1 cellular context compared by ENCODE assay signal in the genomic region with DNA sequence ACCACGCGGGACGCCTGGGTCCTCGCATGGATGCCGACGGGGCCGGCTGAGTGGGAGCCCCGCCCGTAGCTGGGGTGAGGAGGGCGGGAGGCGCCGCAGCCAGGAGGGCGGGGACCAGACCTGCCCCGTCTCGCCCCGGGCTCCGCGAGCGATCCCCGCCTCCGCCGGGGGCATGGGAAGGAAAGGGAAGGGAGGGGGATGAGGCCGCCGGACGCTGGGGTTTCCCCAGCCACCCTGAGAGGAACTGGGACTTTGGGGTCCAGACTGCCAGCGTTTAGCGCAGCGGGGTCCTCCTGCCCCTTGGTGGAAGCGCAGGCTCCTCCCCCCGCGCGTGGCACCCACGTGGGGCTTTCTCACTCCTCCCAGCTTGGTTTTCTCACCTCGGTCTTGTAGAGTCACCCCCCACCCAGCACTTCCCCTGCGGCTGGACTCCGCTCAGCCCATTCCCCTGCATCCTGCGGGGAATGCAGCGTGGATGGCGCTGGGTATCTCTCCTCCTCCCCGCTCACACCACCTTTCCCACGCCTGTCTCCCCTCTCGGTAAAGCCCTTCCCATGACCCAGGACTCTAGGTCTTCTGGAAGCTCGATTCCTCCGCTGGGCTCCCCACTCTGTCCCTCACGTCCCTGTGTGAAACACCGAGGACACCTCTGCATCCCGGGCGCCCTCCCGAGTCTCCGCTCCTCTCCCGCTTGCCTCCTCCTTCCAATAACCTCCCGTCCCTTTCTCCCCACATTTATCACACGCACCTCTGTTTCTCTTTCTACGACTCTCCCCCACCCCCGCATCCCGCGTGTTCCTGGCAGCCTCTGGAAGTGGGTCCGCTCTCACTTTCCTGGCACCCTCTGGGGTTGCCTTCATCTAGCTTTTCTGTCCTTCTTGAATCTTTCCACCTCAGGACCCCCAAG.
TF ChIP-seq lines count a peak whose summit lies in the region.

No MANE protein-coding gene starts in this region.

TF ChIP-seq in HCT116, 20 proteins besides CTCF, POLR2A, EP300 and RAD21 (continued from another document):
- TF ChIP-seq SRF (IDR thresholded peaks at IDR 0.05; ENCODE audit: low read depth) (no peak), JUND (IDR thresholded peaks at IDR 0.05) (no peak), CBX3 (IDR thresholded peaks at IDR 0.05; ENCODE audit: low read depth) (no peak), ZNF274 (IDR thresholded peaks at IDR 0.05; ENCODE audit: low read depth, low read length) (no peak), EGR1 (IDR thresholded peaks at IDR 0.05; ENCODE audit: low read depth) (peak; percentile 69), ZFX (IDR thresholded peaks at IDR 0.05) (no peak), POLR2AphosphoS5 (IDR thresholded peaks at IDR 0.05; ENCODE audit: low read depth, low read length) (peak; percentile 60), TCF7L2 (IDR thresholded peaks at IDR 0.05; ENCODE audit: borderline replicate concordance, extremely low read depth, insufficient read depth, insufficient read length) (no peak), SIN3A (IDR thresholded peaks at IDR 0.05; ENCODE audit: low read depth) (no peak), FOSL1 (IDR thresholded peaks at IDR 0.05; ENCODE audit: low read depth) (no peak), EZH2phosphoT487 (IDR thresholded peaks at IDR 0.05; ENCODE audit: borderline replicate concordance) (no peak), CEBPB (IDR thresholded peaks at IDR 0.05; ENCODE audit: low read depth) (no peak)
- TF ChIP-seq, protein P1, sequence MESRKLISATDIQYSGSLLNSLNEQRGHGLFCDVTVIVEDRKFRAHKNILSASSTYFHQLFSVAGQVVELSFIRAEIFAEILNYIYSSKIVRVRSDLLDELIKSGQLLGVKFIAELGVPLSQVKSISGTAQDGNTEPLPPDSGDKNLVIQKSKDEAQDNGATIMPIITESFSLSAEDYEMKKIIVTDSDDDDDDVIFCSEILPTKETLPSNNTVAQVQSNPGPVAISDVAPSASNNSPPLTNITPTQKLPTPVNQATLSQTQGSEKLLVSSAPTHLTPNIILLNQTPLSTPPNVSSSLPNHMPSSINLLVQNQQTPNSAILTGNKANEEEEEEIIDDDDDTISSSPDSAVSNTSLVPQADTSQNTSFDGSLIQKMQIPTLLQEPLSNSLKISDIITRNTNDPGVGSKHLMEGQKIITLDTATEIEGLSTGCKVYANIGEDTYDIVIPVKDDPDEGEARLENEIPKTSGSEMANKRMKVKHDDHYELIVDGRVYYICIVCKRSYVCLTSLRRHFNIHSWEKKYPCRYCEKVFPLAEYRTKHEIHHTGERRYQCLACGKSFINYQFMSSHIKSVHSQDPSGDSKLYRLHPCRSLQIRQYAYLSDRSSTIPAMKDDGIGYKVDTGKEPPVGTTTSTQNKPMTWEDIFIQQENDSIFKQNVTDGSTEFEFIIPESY (IDR thresholded peaks at IDR 0.05; ENCODE audit: extremely low read depth, insufficient replicate concordance, low read length), result no peak
- TF ChIP-seq, protein P2, sequence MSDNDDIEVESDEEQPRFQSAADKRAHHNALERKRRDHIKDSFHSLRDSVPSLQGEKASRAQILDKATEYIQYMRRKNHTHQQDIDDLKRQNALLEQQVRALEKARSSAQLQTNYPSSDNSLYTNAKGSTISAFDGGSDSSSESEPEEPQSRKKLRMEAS (IDR thresholded peaks at IDR 0.05), result peak; percentile 50; the same call in 1 of the 2 replicates
- TF ChIP-seq, protein P3, sequence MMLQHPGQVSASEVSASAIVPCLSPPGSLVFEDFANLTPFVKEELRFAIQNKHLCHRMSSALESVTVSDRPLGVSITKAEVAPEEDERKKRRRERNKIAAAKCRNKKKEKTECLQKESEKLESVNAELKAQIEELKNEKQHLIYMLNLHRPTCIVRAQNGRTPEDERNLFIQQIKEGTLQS (IDR thresholded peaks at IDR 0.05), result no peak
- TF ChIP-seq, protein P4, sequence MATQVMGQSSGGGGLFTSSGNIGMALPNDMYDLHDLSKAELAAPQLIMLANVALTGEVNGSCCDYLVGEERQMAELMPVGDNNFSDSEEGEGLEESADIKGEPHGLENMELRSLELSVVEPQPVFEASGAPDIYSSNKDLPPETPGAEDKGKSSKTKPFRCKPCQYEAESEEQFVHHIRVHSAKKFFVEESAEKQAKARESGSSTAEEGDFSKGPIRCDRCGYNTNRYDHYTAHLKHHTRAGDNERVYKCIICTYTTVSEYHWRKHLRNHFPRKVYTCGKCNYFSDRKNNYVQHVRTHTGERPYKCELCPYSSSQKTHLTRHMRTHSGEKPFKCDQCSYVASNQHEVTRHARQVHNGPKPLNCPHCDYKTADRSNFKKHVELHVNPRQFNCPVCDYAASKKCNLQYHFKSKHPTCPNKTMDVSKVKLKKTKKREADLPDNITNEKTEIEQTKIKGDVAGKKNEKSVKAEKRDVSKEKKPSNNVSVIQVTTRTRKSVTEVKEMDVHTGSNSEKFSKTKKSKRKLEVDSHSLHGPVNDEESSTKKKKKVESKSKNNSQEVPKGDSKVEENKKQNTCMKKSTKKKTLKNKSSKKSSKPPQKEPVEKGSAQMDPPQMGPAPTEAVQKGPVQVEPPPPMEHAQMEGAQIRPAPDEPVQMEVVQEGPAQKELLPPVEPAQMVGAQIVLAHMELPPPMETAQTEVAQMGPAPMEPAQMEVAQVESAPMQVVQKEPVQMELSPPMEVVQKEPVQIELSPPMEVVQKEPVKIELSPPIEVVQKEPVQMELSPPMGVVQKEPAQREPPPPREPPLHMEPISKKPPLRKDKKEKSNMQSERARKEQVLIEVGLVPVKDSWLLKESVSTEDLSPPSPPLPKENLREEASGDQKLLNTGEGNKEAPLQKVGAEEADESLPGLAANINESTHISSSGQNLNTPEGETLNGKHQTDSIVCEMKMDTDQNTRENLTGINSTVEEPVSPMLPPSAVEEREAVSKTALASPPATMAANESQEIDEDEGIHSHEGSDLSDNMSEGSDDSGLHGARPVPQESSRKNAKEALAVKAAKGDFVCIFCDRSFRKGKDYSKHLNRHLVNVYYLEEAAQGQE (IDR thresholded peaks at IDR 0.05; ENCODE audit: low read depth), result no peak
